ENCODE assay signal across 20 cellular contexts in genomic region chr6:4107873-4108272, GRCh38. TPM values are rescaled to one million over a fixed set of nuclear protein-coding genes. Genes with fewer than 3 reads are reported as not detected.
DNase-seq lines count a peak whose midpoint lies in the region; ATAC-seq and TF ChIP-seq lines count a peak whose summit lies in the region.
"Had no signal": no experiment of that assay in that cellular context is flagged by ENCODE, and none has a peak within 500 bp of the region (broad histone marks: within the 10 kb centered on the region; RNA-seq: fewer than 3 reads in every experiment).

No MANE protein-coding gene starts in this region.

- no peaks in the 10 kb centered on the region for H3K36me3 Mint-ChIP-seq in Calu3 (ENCODE audit: insufficient read depth, unreplicated experiment)
- H3K36me3 Mint-ChIP-seq in GM23338 (ENCODE audit: low read depth), result no peaks in the 10 kb centered on the region
- no peaks in the 10 kb centered on the region for H3K36me3 Mint-ChIP-seq in activated CD4-positive, alpha-beta memory T cell treated with anti-CD3 and anti-CD28 coated beads, Interleukin-2, amount 10 ng/mL, durations not matched to agents 7 days and 5 days (ENCODE audit: low read depth)
- H3K36me3 Mint-ChIP-seq: CD14-positive monocyte; CD4-positive, alpha-beta memory T cell had no signal

- POLR2A ChIA-PET in activated CD4-positive, alpha-beta memory T cell treated with anti-CD3 and anti-CD28 coated beads, Interleukin-2, amount 10 ng/mL, durations not matched to agents 7 days and 5 days (lab: Charles Lee), result no interaction called here

- no peaks in the 10 kb centered on the region for H3K9me2 ChIP-seq in GM23338 (ENCODE audit: insufficient read depth)

- intact Hi-C loops in Calu3 (cut with micrococcal nuclease; ENCODE audit: unreplicated experiment), result no loop called here
- intact Hi-C loops in body of pancreas (cut with DNase I), result no loop called here

- TF ChIP-seq POLR2A in body of pancreas (IDR thresholded peaks at IDR 0.05), result no peak

- H3K9ac ChIP-seq in skeletal muscle tissue (ENCODE audit: low read depth in 1 of 3, low read length in 3 of 3), result no peak overlapping the region
- H3K9ac ChIP-seq: BLaER1 had no signal

- H3K79me2 ChIP-seq in GM23338 (replicated peaks; ENCODE audit: insufficient read depth), result no peaks in the 10 kb centered on the region

- H3K27ac Mint-ChIP-seq in Calu3 (ENCODE audit: unreplicated experiment), result peak overlapping the region; percentile 48
- H3K27ac Mint-ChIP-seq in GM23338, result no peak overlapping the region
- H3K27ac Mint-ChIP-seq in activated CD4-positive, alpha-beta memory T cell treated with anti-CD3 and anti-CD28 coated beads, Interleukin-2, amount 10 ng/mL, durations not matched to agents 7 days and 5 days, result no peak overlapping the region
- H3K27ac Mint-ChIP-seq: CD14-positive monocyte; CD4-positive, alpha-beta memory T cell; H9 had no signal

- no peak for ATAC-seq in GM23338
- no peak for ATAC-seq in body of pancreas

- H3K27ac ChIP-seq in GM23338 (ENCODE audit: low read depth) (no peak overlapping the region), body of pancreas (peak overlapping the region in 3 of 4 donors; percentile 74 to 90 (median 77)), skeletal muscle tissue (ENCODE audit: low read depth, low read length) (peak overlapping the region; percentile 77)
- H3K27ac ChIP-seq: BLaER1 had no signal

- H3K4me3 ChIP-seq in GM23338 (no peak overlapping the region), body of pancreas (no peak overlapping the region), skeletal muscle tissue (ENCODE audit: low read length in 3 of 3) (no peak overlapping the region)
- H3K4me3 ChIP-seq: BLaER1 had no signal

- H3K4me1 ChIP-seq in GM23338 (ENCODE audit: insufficient read depth), result no peaks in the 10 kb centered on the region
- peaks cover 55% of the 10 kb centered on the region for H3K4me1 ChIP-seq in body of pancreas
- peaks cover 0 to 10% (median under 1%) of the 10 kb centered on the region in 3 donors for H3K4me1 ChIP-seq in skeletal muscle tissue (ENCODE audit: control insufficient read depth in 3 of 3, insufficient read depth in 3 of 3, low read length in 3 of 3)
- H3K4me1 ChIP-seq: BLaER1 had no signal

- H3K36me3 ChIP-seq in GM23338 (ENCODE audit: insufficient read depth) (no peaks in the 10 kb centered on the region), body of pancreas (replicated peaks in 1 of 2; ENCODE audit: insufficient read depth in 1 of 2, low read depth in 2 of 2) (no peaks in the 10 kb centered on the region), skeletal muscle tissue (ENCODE audit: control insufficient read depth in 3 of 3, insufficient read depth in 3 of 3, low read length in 3 of 3) (no peaks in the 10 kb centered on the region)
- H3K36me3 ChIP-seq: BLaER1 had no signal

- DNase-seq in Calu3, result no peak
- DNase-seq in GM23338 (ENCODE audit: low spot score), result peak; percentile 19
- no peak for DNase-seq in body of pancreas
- no peak for DNase-seq in COLO668 (lab: John Stamatoyannopoulos, UW; ENCODE audit: unreplicated experiment)
- no peak for DNase-seq in NCI-H510A (lab: John Stamatoyannopoulos, UW)
- no peak for DNase-seq in iPS-NIHi7 (ENCODE audit: extremely low spot score)
- DNase-seq in activated CD4-positive, alpha-beta memory T cell treated with anti-CD3 and anti-CD28 coated beads, Interleukin-2, amount 10 ng/mL, durations not matched to agents 7 days and 5 days, result no peak
- DNase-seq: 8988T; CD4-positive, alpha-beta memory T cell; DMS79; GDM1; H9 had no signal

- H3K9me3 Mint-ChIP-seq in Calu3 (ENCODE audit: low read depth, unreplicated experiment), result peaks cover 7% of the 10 kb centered on the region
- no peaks in the 10 kb centered on the region for H3K9me3 Mint-ChIP-seq in GM23338
- peaks cover 2% of the 10 kb centered on the region for H3K9me3 Mint-ChIP-seq in activated CD4-positive, alpha-beta memory T cell treated with anti-CD3 and anti-CD28 coated beads, Interleukin-2, amount 10 ng/mL, durations not matched to agents 7 days and 5 days

- TF ChIP-seq CTCF in Calu3 (IDR thresholded peaks at IDR 0.05; ENCODE audit: unreplicated experiment) (no peak), GM23338 (conservative IDR thresholded peaks at IDR 0.05; ENCODE audit: low read depth in 2 of 2) (no peak), body of pancreas (IDR thresholded peaks at IDR 0.05) (no peak)

- no peak overlapping the region for H2AFZ ChIP-seq in GM23338

- H3K4me1 Mint-ChIP-seq in Calu3 (ENCODE audit: low read depth, unreplicated experiment) (peaks cover 44% of the 10 kb centered on the region), GM23338 (no peaks in the 10 kb centered on the region; the same call in 2 of the 3 replicates)
- H3K4me1 Mint-ChIP-seq in activated CD4-positive, alpha-beta memory T cell treated with anti-CD3 and anti-CD28 coated beads, Interleukin-2, amount 10 ng/mL, durations not matched to agents 7 days and 5 days, result no peaks in the 10 kb centered on the region
- H3K4me1 Mint-ChIP-seq: CD14-positive monocyte; CD4-positive, alpha-beta memory T cell had no signal

- 72% methylated on average over 2 of the region's 2 CpGs for WGBS in body of pancreas, 2 donors

- H3K27me3 ChIP-seq in GM23338 (ENCODE audit: insufficient read depth), result no peaks in the 10 kb centered on the region
- H3K27me3 ChIP-seq in body of pancreas, result no peaks in the 10 kb centered on the region
- H3K27me3 ChIP-seq in skeletal muscle tissue (ENCODE audit: control insufficient read depth in 3 of 3, insufficient read depth in 3 of 3, low read length in 3 of 3), result no peaks in the 10 kb centered on the region
- H3K27me3 ChIP-seq: BLaER1 had no signal

- H3K27me3 Mint-ChIP-seq in Calu3 (ENCODE audit: unreplicated experiment) (no peaks in the 10 kb centered on the region), GM23338 (ENCODE audit: insufficient read depth, low read depth, poor library complexity) (no peaks in the 10 kb centered on the region)
- H3K27me3 Mint-ChIP-seq in activated CD4-positive, alpha-beta memory T cell treated with anti-CD3 and anti-CD28 coated beads, Interleukin-2, amount 10 ng/mL, durations not matched to agents 7 days and 5 days, result peaks cover 34% of the 10 kb centered on the region

- H3K4me3 Mint-ChIP-seq in Calu3 (ENCODE audit: low read depth, unreplicated experiment), result no peak overlapping the region
- H3K4me3 Mint-ChIP-seq in GM23338, result no peak overlapping the region
- H3K4me3 Mint-ChIP-seq in activated CD4-positive, alpha-beta memory T cell treated with anti-CD3 and anti-CD28 coated beads, Interleukin-2, amount 10 ng/mL, durations not matched to agents 7 days and 5 days, result no peak overlapping the region
- H3K4me3 Mint-ChIP-seq: CD14-positive monocyte; CD4-positive, alpha-beta memory T cell; H9 had no signal

- no peak overlapping the region for H3K4me2 ChIP-seq in GM23338
- H3K4me2 ChIP-seq: BLaER1 had no signal

- no TSS peak for BruUV-seq in Calu3 (replicated peaks; lab: Mats Ljungman, UMichigan)

- H3F3A ChIP-seq in GM23338 (replicated peaks; ENCODE audit: low read depth), result no peaks in the 10 kb centered on the region

- H4K20me1 ChIP-seq in GM23338 (replicated peaks; ENCODE audit: insufficient read depth), result no peaks in the 10 kb centered on the region
- H4K20me1 ChIP-seq: BLaER1 had no signal

- CTCF ChIA-PET in Calu3 (lab: Charles Lee), result no interaction called here
- CTCF ChIA-PET in activated CD4-positive, alpha-beta memory T cell treated with anti-CD3 and anti-CD28 coated beads, Interleukin-2, amount 10 ng/mL, durations not matched to agents 7 days and 5 days (lab: Charles Lee), result no interaction called here

- no peaks in the 10 kb centered on the region for H3K9me3 ChIP-seq in body of pancreas
- H3K9me3 ChIP-seq in skeletal muscle tissue (ENCODE audit: control insufficient read depth in 3 of 3, low read length in 3 of 3), result peaks cover 0 to 4% (median 2%) of the 10 kb centered on the region in 3 donors

TF ChIP-seq in GM23338, 12 proteins besides CTCF, POLR2A, EP300 and RAD21 (continues in another document):
- TF ChIP-seq ZNF331 (CRISPR knock-in tag; IDR thresholded peaks at IDR 0.05; ENCODE audit: low read depth), result no peak

RNA-seq across cellular contexts. Expression of gene ECI2, which starts 27.5 kb away (rescaled TPM):
- 15.8 and 19.7 TPM in 2 replicates for total RNA-seq in Calu3 (2022)
- total RNA-seq in GM23338 (2014; rRNA removed; shearing (Covaris generic)), result 60.4 and 63.7 TPM in 2 replicates
- polyA plus RNA-seq in GM23338 (2016; fragmentation: Nextera tagmentation; extraction: Ambion mirVana), result 90.7 and 102 TPM in 2 replicates
- 10 to 100 TPM; 16.5 to 55.8 TPM for total RNA-seq in body of pancreas
- 48.0 TPM for total RNA-seq in skeletal muscle tissue
- 10 to 100 TPM; 35.5 to 37.2 TPM for total RNA-seq in activated CD4-positive, alpha-beta memory T cell treated with anti-CD3 and anti-CD28 coated beads, Interleukin-2, amount 10 ng/mL, durations not matched to agents 7 days and 5 days

RNA-seq across cellular contexts. Expression of gene FAM217A, which starts 28.9 kb away (rescaled TPM):
- not detected in 2 replicates for total RNA-seq in Calu3 (2022)
- total RNA-seq in GM23338 (2014; rRNA removed; shearing (Covaris generic)), result not detected in 2 replicates
- not detected in 2 replicates for polyA plus RNA-seq in GM23338 (2016; fragmentation: Nextera tagmentation; extraction: Ambion mirVana)
- not detected for total RNA-seq in body of pancreas
- total RNA-seq in skeletal muscle tissue, result not detected
- total RNA-seq in activated CD4-positive, alpha-beta memory T cell treated with anti-CD3 and anti-CD28 coated beads, Interleukin-2, amount 10 ng/mL, durations not matched to agents 7 days and 5 days, result not detected
- total RNA-seq: A673; CD4-positive, alpha-beta memory T cell; Daoy; H1; H9; HT-29 had no signal
- polyA plus RNA-seq: AG04450; CD14-positive monocyte; CD4-positive, alpha-beta memory T cell had no signal
